ENCODE assay signal across 12 cellular contexts in genomic region chr2:28233070-28233718, GRCh38.
A peak's percentile ranks its signal among the peaks of the same experiment; 100 is the strongest.
DNase-seq lines count a peak whose midpoint lies in the region; ATAC-seq, FAIRE-seq and TF ChIP-seq lines count a peak whose summit lies in the region.
"Had no signal": no experiment of that assay in that cellular context is flagged by ENCODE, and none has a peak within 500 bp of the region (broad histone marks: within the 10 kb centered on the region; RNA-seq: fewer than 3 reads in every experiment).

No MANE protein-coding gene starts in this region.

- H3K4ac ChIP-seq in mesenchymal stem cell (ENCODE audit: low read depth in 1 of 2, low read length in 2 of 2), result no peak overlapping the region

- no peak overlapping the region for H3K4me3 ChIP-seq in breast epithelium
- H3K4me3 ChIP-seq in astrocyte (ENCODE audit: insufficient read depth, low read depth, low read length), result no peak overlapping the region
- no peak overlapping the region for H3K4me3 ChIP-seq in mesenchymal stem cell (ENCODE audit: insufficient read depth in 1 of 2, low read depth in 1 of 2, low read length in 2 of 2)
- H3K4me3 ChIP-seq: ovary had no signal

- POLR2A ChIA-PET in MCF 10A (lab: Yijun Ruan, JAX), result interaction anchor here (0.5 to 1.2 kb wide), 4 partner anchors 63 to 517 kb away, joined by 3 to 4 read pairs (median 4); no protein-coding TSS in a partner anchor
- POLR2A ChIA-PET in CD4-positive, alpha-beta T cell (lab: Charles Lee), result no interaction called here

- H3K4me1 Mint-ChIP-seq in MCF 10A (ENCODE audit: insufficient read depth, unreplicated experiment), result peaks cover 5% of the 10 kb centered on the region
- peaks cover 21% of the 10 kb centered on the region for H3K4me1 Mint-ChIP-seq in astrocyte (ENCODE audit: low read depth, unreplicated experiment)
- H3K4me1 Mint-ChIP-seq in CD4-positive, alpha-beta T cell (ENCODE audit: low read depth), result no peaks in the 10 kb centered on the region

- H2AK5ac ChIP-seq in mesenchymal stem cell (ENCODE audit: low read length, severe bottlenecking), result no peak overlapping the region

- no peak overlapping the region for H2BK15ac ChIP-seq in mesenchymal stem cell (ENCODE audit: low read depth, poor library complexity, severe bottlenecking)

- H3K27ac Mint-ChIP-seq in MCF 10A (ENCODE audit: low read depth, unreplicated experiment), result peak overlapping the region; percentile 4
- peak overlapping the region; percentile 79 for H3K27ac Mint-ChIP-seq in astrocyte (ENCODE audit: unreplicated experiment)
- H3K27ac Mint-ChIP-seq in CD4-positive, alpha-beta T cell, result no peak overlapping the region

- H3K4me1 ChIP-seq in breast epithelium (no peaks in the 10 kb centered on the region), astrocyte (ENCODE audit: insufficient read depth, low read length) (peaks cover 8% of the 10 kb centered on the region), mesenchymal stem cell (ENCODE audit: control insufficient read depth, insufficient read depth, low read depth, low read length) (peaks cover 10% of the 10 kb centered on the region)

- H3K36me3 ChIP-seq in breast epithelium (no peaks in the 10 kb centered on the region), astrocyte (ENCODE audit: insufficient read depth, low read length) (no peaks in the 10 kb centered on the region), mesenchymal stem cell (ENCODE audit: control insufficient read depth in 1 of 2, insufficient read depth in 2 of 2, low read depth in 1 of 2, low read length in 2 of 2) (peaks cover 0 to 6% of the 10 kb centered on the region in 2 experiments)
- H3K36me3 ChIP-seq: ovary had no signal

- no peak overlapping the region for H4K91ac ChIP-seq in mesenchymal stem cell (ENCODE audit: low read length)

- no peak overlapping the region for H3K14ac ChIP-seq in mesenchymal stem cell (ENCODE audit: low read length in 2 of 2)

- 36% methylated on average over 6 of the region's 7 CpGs for WGBS in mesenchymal stem cell

- no TSS peak for BruUV-seq in MCF 10A (replicated peaks; lab: Mats Ljungman, UMichigan)

- H3K4me2 ChIP-seq in astrocyte (ENCODE audit: low read length) (no peak overlapping the region), mesenchymal stem cell (ENCODE audit: low read length, poor library complexity, severe bottlenecking) (peak overlapping the region; percentile 0)

- H2AFZ ChIP-seq in astrocyte (ENCODE audit: low read depth, low read length), result no peak overlapping the region
- no peak overlapping the region for H2AFZ ChIP-seq in mesenchymal stem cell (ENCODE audit: low read depth, low read length)

- intact Hi-C loops in MCF 10A (cut with micrococcal nuclease), result no loop called here
- intact Hi-C loops in breast epithelium (cut with DNase I; ENCODE audit: low total_unique reads), result no loop called here
- intact Hi-C loops in CD4-positive, alpha-beta T cell (cut with DNase I, micrococcal nuclease), result no loop called here

- TF ChIP-seq POLR2A in breast epithelium (IDR thresholded peaks at IDR 0.05), result no peak

- TF ChIP-seq CTCF in MCF 10A (IDR thresholded peaks at IDR 0.05; ENCODE audit: unreplicated experiment) (no peak), breast epithelium (IDR thresholded peaks at IDR 0.05) (no peak), astrocyte (IDR thresholded peaks at IDR 0.05; ENCODE audit: insufficient read depth, low read depth, low read length) (no peak), GM13977 (IDR thresholded peaks at IDR 0.05; ENCODE audit: extremely low read depth, insufficient read depth, missing control alignments) (no peak)
- no peak for TF ChIP-seq CTCF in CD4-positive, alpha-beta T cell (IDR thresholded peaks at IDR 0.05)

- no peaks in the 10 kb centered on the region for H3K79me1 ChIP-seq in mesenchymal stem cell (replicated peaks; ENCODE audit: low read length, poor library complexity, severe bottlenecking)

- H3K9me3 Mint-ChIP-seq in MCF 10A (ENCODE audit: unreplicated experiment) (no peaks in the 10 kb centered on the region), astrocyte (ENCODE audit: unreplicated experiment) (peaks cover 2% of the 10 kb centered on the region)
- no peaks in the 10 kb centered on the region for H3K9me3 Mint-ChIP-seq in CD4-positive, alpha-beta T cell

- no peak for FAIRE-seq in astrocyte (lab: Jason Lieb, UNC)

- H3K27me3 ChIP-seq in breast epithelium, result no peaks in the 10 kb centered on the region
- no peaks in the 10 kb centered on the region for H3K27me3 ChIP-seq in astrocyte (ENCODE audit: insufficient read depth, low read length)
- no peaks in the 10 kb centered on the region for H3K27me3 ChIP-seq in mesenchymal stem cell (ENCODE audit: control insufficient read depth in 1 of 2, insufficient read depth in 1 of 2, low read length in 2 of 2)
- no peaks in the 10 kb centered on the region for H3K27me3 ChIP-seq in CD4-positive, alpha-beta T cell (ENCODE audit: control insufficient read depth, insufficient read depth, low read length)
- H3K27me3 ChIP-seq: ovary had no signal

- no peak overlapping the region for H2BK120ac ChIP-seq in mesenchymal stem cell (ENCODE audit: low read depth, low read length)

- no peak overlapping the region for H3K18ac ChIP-seq in mesenchymal stem cell (ENCODE audit: low read depth in 1 of 2, low read length in 2 of 2)

- peak overlapping the region in 1 of 2 donors; percentile 28 for H3K27ac ChIP-seq in breast epithelium
- H3K27ac ChIP-seq in astrocyte (ENCODE audit: low read depth, low read length), result no peak overlapping the region
- H3K27ac ChIP-seq in mesenchymal stem cell (ENCODE audit: low read length, poor library complexity, severe bottlenecking), result peak overlapping the region; percentile 51
- H3K27ac ChIP-seq in CD4-positive, alpha-beta T cell (ENCODE audit: low read depth, low read length), result no peak overlapping the region

- H3K9me3 ChIP-seq in breast epithelium, result no peaks in the 10 kb centered on the region
- H3K9me3 ChIP-seq in astrocyte (ENCODE audit: insufficient read depth, low read depth, low read length), result no peaks in the 10 kb centered on the region
- H3K9me3 ChIP-seq in mesenchymal stem cell (ENCODE audit: control insufficient read depth, low read length), result no peaks in the 10 kb centered on the region
- H3K9me3 ChIP-seq in CD4-positive, alpha-beta T cell (ENCODE audit: control insufficient read depth, low read length), result no peaks in the 10 kb centered on the region
- H3K9me3 ChIP-seq: ovary had no signal

- peaks cover 10% of the 10 kb centered on the region for H3K36me3 Mint-ChIP-seq in MCF 10A (ENCODE audit: insufficient read depth, unreplicated experiment)
- H3K36me3 Mint-ChIP-seq in astrocyte (ENCODE audit: low read depth, unreplicated experiment), result peaks cover 4% of the 10 kb centered on the region
- H3K36me3 Mint-ChIP-seq in CD4-positive, alpha-beta T cell (ENCODE audit: low read depth), result peaks cover 16% of the 10 kb centered on the region

- DNase-seq in MCF 10A (ENCODE audit: unreplicated experiment), result no peak
- no peak for DNase-seq in breast epithelium (ENCODE audit: low spot score in 2 of 2)
- peak; percentile 39 for DNase-seq in astrocyte (ENCODE audit: low read depth)
- peak; percentile 70 for DNase-seq in mesenchymal stem cell
- no peak for DNase-seq in CD4-positive, alpha-beta T cell
- no peak for DNase-seq in NCI-H1694 (lab: John Stamatoyannopoulos, UW)
- no peak for DNase-seq in GM13977 (ENCODE audit: low spot score)
- DNase-seq: activated CD4-positive, alpha-beta T cell treated with anti-CD3 and anti-CD28 coated beads for 48 hours; activated gamma-delta T cell treated with Interleukin-2 at 50 U/mL for 16 hours; SHP77 treated with DMSO at 0.1 percent for 48 hours had no signal

- H4K20me1 ChIP-seq in astrocyte (ENCODE audit: insufficient read depth, low read length), result no peaks in the 10 kb centered on the region

- H3K23ac ChIP-seq in mesenchymal stem cell (ENCODE audit: low read length in 2 of 2), result no peak overlapping the region

- no peak overlapping the region for H3K9ac ChIP-seq in astrocyte (ENCODE audit: low read length)
- H3K9ac ChIP-seq in mesenchymal stem cell (ENCODE audit: low read length), result peak overlapping the region; percentile 5

- H4K8ac ChIP-seq in mesenchymal stem cell (ENCODE audit: low read length), result no peak overlapping the region

- H2BK12ac ChIP-seq in mesenchymal stem cell (ENCODE audit: low read length in 2 of 2), result no peak overlapping the region

- in situ Hi-C loops in GM13977 (cut with MboI; ENCODE audit: low pct_unique_long_range_greater_than_20kb, low sequenced_read_pairs, unreplicated experiment), result no loop called here

- no peaks in the 10 kb centered on the region for H3K79me2 ChIP-seq in astrocyte (ENCODE audit: insufficient read depth, low read length)

- CTCF ChIA-PET in MCF 10A (lab: Yijun Ruan, JAX), result no interaction called here
- CTCF ChIA-PET in CD4-positive, alpha-beta T cell (lab: Charles Lee), result no interaction called here

- H3K27me3 Mint-ChIP-seq in MCF 10A (ENCODE audit: insufficient read depth, unreplicated experiment) (no peaks in the 10 kb centered on the region), astrocyte (ENCODE audit: low read depth, unreplicated experiment) (no peaks in the 10 kb centered on the region)
- H3K27me3 Mint-ChIP-seq in CD4-positive, alpha-beta T cell, result no peaks in the 10 kb centered on the region

- no peak overlapping the region for H2BK5ac ChIP-seq in mesenchymal stem cell (ENCODE audit: low read depth, low read length, poor library complexity, severe bottlenecking)

- ATAC-seq in CD4-positive, alpha-beta T cell (ENCODE audit: poor library complexity), result no peak
- ATAC-seq in GM19467 (IDR thresholded peaks at IDR 0.05; ENCODE audit: unreplicated experiment), result no peak

- no peak overlapping the region for H3K4me3 Mint-ChIP-seq in MCF 10A (ENCODE audit: unreplicated experiment)
- no peak overlapping the region for H3K4me3 Mint-ChIP-seq in astrocyte (ENCODE audit: unreplicated experiment)
- H3K4me3 Mint-ChIP-seq in CD4-positive, alpha-beta T cell, result no peak overlapping the region

Comparison
In these comparisons a context has a peak if more than half of its experiments do, and no peak if none do; other contexts are left out.
1. DNase-seq: peak in astrocyte (single experiment) and mesenchymal stem cell (single experiment); none in MCF 10A (single experiment), breast epithelium (0 of 2), CD4-positive, alpha-beta T cell (0 of 10), NCI-H1694 (single experiment) and GM13977 (single experiment).